2 cellular contexts compared by ENCODE assay signal in genomic region chr9:34939989-34940388, GRCh38. TPM values are rescaled to one million over a fixed set of nuclear protein-coding genes. Genes with fewer than 3 reads are reported as not detected.
"Had no signal": no experiment of that assay in that cellular context is flagged by ENCODE, and none has a peak within 500 bp of the region (broad histone marks: within the 10 kb centered on the region; RNA-seq: fewer than 3 reads in every experiment).

No MANE protein-coding gene starts in this region.

RNA-seq across cellular contexts. Expression of gene PHF24, which starts 18.1 kb away (rescaled TPM):
- total RNA-seq: natural killer cell treated with Interleukin-12 subunit alpha and Interleukin-12 subunit beta and Interleukin-15 and Interleukin-18, amount 100 ng/mL, for 72 hours; osteoblast had no signal
